Comparison of ENCODE assay signal across 19 cellular contexts in genomic region chr5:4372481-4372880, GRCh38.
"Had no signal": no experiment of that assay in that cellular context is flagged by ENCODE, and none has a peak within 500 bp of the region (broad histone marks: within the 10 kb centered on the region; RNA-seq: fewer than 3 reads in every experiment).

No MANE protein-coding gene starts in this region.

- H2AFZ ChIP-seq: neural progenitor cell had no signal

- DNase-seq: cortex of kidney; dorsolateral prefrontal cortex; effector CD8-positive, alpha-beta T cell; gastrocnemius medialis; heart right ventricle; hypothalamus; islet precursor cell; natural killer cell; nucleus accumbens; ovary; small intestine; stimulated activated CD4-positive, alpha-beta T cell treated with anti-CD3 and anti-CD28 coated beads, Interleukin-12 subunit alpha, Interleukin-12 subunit beta, amount 100 ng/mL, for 4 hours; stimulated activated naive CD4-positive, alpha-beta T cell; stomach; substantia nigra; trophoblast cell had no signal

- H3K36me3 Mint-ChIP-seq: mesothelial cell of epicardium, natural killer cell, neural progenitor cell had no signal

- H3K4me3 ChIP-seq: dorsolateral prefrontal cortex, gastrocnemius medialis, heart right ventricle, neural progenitor cell, ovary, right atrium auricular region, stomach had no signal

- H3K4me2 ChIP-seq: neural progenitor cell had no signal

- H3K4me1 Mint-ChIP-seq: natural killer cell, neural progenitor cell had no signal

- H3K4me3 Mint-ChIP-seq: mesothelial cell of epicardium, natural killer cell, neural progenitor cell had no signal

- H3K27ac ChIP-seq: dorsolateral prefrontal cortex, gastrocnemius medialis, heart right ventricle, neural progenitor cell, ovary, right atrium auricular region, stomach had no signal

- H3K9ac ChIP-seq: neural progenitor cell had no signal

- H3K27me3 ChIP-seq: gastrocnemius medialis, heart right ventricle, neural progenitor cell, ovary, right atrium auricular region, stomach had no signal

- H3K4me1 ChIP-seq: gastrocnemius medialis, heart right ventricle, right atrium auricular region, stomach had no signal

- H3K27ac Mint-ChIP-seq: mesothelial cell of epicardium, natural killer cell, neural progenitor cell had no signal

- H3K9me3 Mint-ChIP-seq: mesothelial cell of epicardium had no signal

- H3K36me3 ChIP-seq: gastrocnemius medialis, heart right ventricle, neural progenitor cell, ovary, right atrium auricular region, stomach had no signal

- H3K9me3 ChIP-seq: gastrocnemius medialis, heart right ventricle, ovary, right atrium auricular region had no signal
